In genomic region chr5:95842955-95843544, GRCh38 we compare ENCODE assay signal across 8 cellular contexts. TPM values are rescaled to one million over a fixed set of nuclear protein-coding genes. Genes with fewer than 3 reads are reported as not detected.
DNase-seq lines count a peak whose midpoint lies in the region; ATAC-seq, FAIRE-seq and TF ChIP-seq lines count a peak whose summit lies in the region.

No MANE protein-coding gene starts in this region.

- no peak overlapping the region for H3K4me3 Mint-ChIP-seq in activated naive CD8-positive, alpha-beta T cell

- no peaks in the 10 kb centered on the region for H3K9me3 Mint-ChIP-seq in activated naive CD8-positive, alpha-beta T cell (ENCODE audit: low read depth)

- H3K27ac Mint-ChIP-seq in activated naive CD8-positive, alpha-beta T cell, result peak overlapping the region; percentile 92

- H3K4me3 ChIP-seq in A549 (no peak overlapping the region), SJCRH30 (no peak overlapping the region)

- DNase-seq in A549 (ENCODE audit: low read depth in 1 of 2, low spot score in 1 of 2), result peak in 1 of 2 experiments; percentile 38
- peak; percentile 60 to 70 for DNase-seq in SJCRH30
- peak; percentile 94 for DNase-seq in islet precursor cell
- peak; percentile 47 to 52 for DNase-seq in stimulated activated CD8-positive, alpha-beta memory T cell treated with anti-CD3 and anti-CD28 coated beads, Interleukin-7, amount 100 ng/mL, for 4 hours (ENCODE audit: low read depth in 2 of 2)
- no peak for DNase-seq in NCI-H1930 (lab: John Stamatoyannopoulos, UW)

- no peaks in the 10 kb centered on the region for H3K27me3 Mint-ChIP-seq in activated naive CD8-positive, alpha-beta T cell

- no peak for TF ChIP-seq POLR2A in A549 (IDR thresholded peaks at IDR 0.05; ENCODE audit: low read length)

- H3K9me3 ChIP-seq in A549, result no peaks in the 10 kb centered on the region
- H3K9me3 ChIP-seq in SJCRH30 (replicated peaks), result no peaks in the 10 kb centered on the region

- ATAC-seq in A549 (peak in 1 of 2 experiments; percentile 17; a peak in 3 of 6 replicates), GM19043 (IDR thresholded peaks at IDR 0.05; ENCODE audit: low read depth, unreplicated experiment) (peak; percentile 90), HG03139 (IDR thresholded peaks at IDR 0.05; ENCODE audit: unreplicated experiment) (peak; percentile 85)

- 0 out of 3 replicates have a peak overlapping the region, but pooled peaks have one; percentile 7 for H3K4me2 ChIP-seq in A549

- TF ChIP-seq EP300 in A549 (IDR thresholded peaks at IDR 0.05), result no peak

- peak overlapping the region; percentile 70 to 80 for H3K27ac ChIP-seq in A549
- no peak overlapping the region for H3K27ac ChIP-seq in SJCRH30

- H3K4me1 ChIP-seq in A549 (peaks cover 46% of the 10 kb centered on the region), SJCRH30 (peaks cover 3% of the 10 kb centered on the region; the same call in 1 of the 2 replicates)

- peaks cover 21% of the 10 kb centered on the region for H3K4me1 Mint-ChIP-seq in activated naive CD8-positive, alpha-beta T cell (ENCODE audit: low read depth)

- no peaks in the 10 kb centered on the region for H3K36me3 Mint-ChIP-seq in activated naive CD8-positive, alpha-beta T cell

- CTCF ChIA-PET in A549 (lab: Yijun Ruan, JAX), result interaction anchor here (0.8 to 23.4 kb wide), 6 partner anchors 9 to 199 kb away, joined by 3 to 469 read pairs (median 6); partner anchors contain the start of gene RFESD

- TF ChIP-seq RAD21 in A549 (conservative IDR thresholded peaks at IDR 0.05 in 1 of 2, IDR thresholded peaks at IDR 0.05 in 1 of 2), result 0 out of 5 replicates have a peak, but pooled peaks of 1 of the 2 experiments have one; percentile 7

- 89% methylated on average over 9 of the region's 11 CpGs for WGBS in A549 (ENCODE audit: missing lambda C conversion rate)

- no peaks in the 10 kb centered on the region for H3K27me3 ChIP-seq in SJCRH30

- no peaks in the 10 kb centered on the region for H3K36me3 ChIP-seq in SJCRH30

- TF ChIP-seq CTCF in A549 (IDR thresholded peaks at IDR 0.05), result no peak

- no peak for FAIRE-seq in A549 (lab: Jason Lieb, UNC)

- POLR2A ChIA-PET in A549 (lab: Yijun Ruan, JAX), result interaction anchor here (1.0 kb wide), 1 partner anchor 8 kb away, joined by 5 read pairs; no protein-coding TSS in a partner anchor

TF ChIP-seq in A549, 52 proteins besides CTCF, POLR2A, EP300 and RAD21:
- TF ChIP-seq PHF8 (IDR thresholded peaks at IDR 0.05; ENCODE audit: borderline replicate concordance, low read depth) (no peak), ZSCAN20 (CRISPR knock-in tag; IDR thresholded peaks at IDR 0.05) (no peak), ELK1 (IDR thresholded peaks at IDR 0.05; ENCODE audit: low read depth, low read length) (no peak), TP53 (CRISPR knock-in tag; IDR thresholded peaks at IDR 0.05) (no peak), JUN (IDR thresholded peaks at IDR 0.05) (no peak), CHD2 (IDR thresholded peaks at IDR 0.05; ENCODE audit: low read length, partially characterized antibody) (no peak), KDM5A (IDR thresholded peaks at IDR 0.05) (no peak), TFCP2L1 (CRISPR knock-in tag; IDR thresholded peaks at IDR 0.05) (no peak), CEBPB (IDR thresholded peaks at IDR 0.05) (no peak), NPAS2 (CRISPR knock-in tag; IDR thresholded peaks at IDR 0.05; ENCODE audit: borderline replicate concordance) (no peak), REST (IDR thresholded peaks at IDR 0.05) (no peak), NR3C1 (IDR thresholded peaks at IDR 0.05) (no peak), HOXB5 (CRISPR knock-in tag; IDR thresholded peaks at IDR 0.05) (no peak), HMGXB4 (CRISPR knock-in tag; IDR thresholded peaks at IDR 0.05; ENCODE audit: borderline replicate concordance) (no peak), PBX3 (IDR thresholded peaks at IDR 0.05) (no peak), USF2 (IDR thresholded peaks at IDR 0.05) (no peak), EHMT2 (IDR thresholded peaks at IDR 0.05; ENCODE audit: low read depth) (no peak), EHF (CRISPR knock-in tag; IDR thresholded peaks at IDR 0.05) (no peak), CHD4 (IDR thresholded peaks at IDR 0.05; ENCODE audit: borderline replicate concordance) (no peak), ESRRA (IDR thresholded peaks at IDR 0.05; ENCODE audit: borderline replicate concordance, low read length) (no peak)

RNA-seq across cellular contexts. Expression of gene GLRX, which starts 20.5 kb away (rescaled TPM):
- polyA plus RNA-seq in A549 (2011; rRNA removed) (329 and 381 TPM in 2 replicates), A549 (2017; fragmentation: RNase III; extraction: RNeasy Plus Mini Kit Qiagen cat#74134 plus additional on column Dnase treatment) (96.4 to 113 TPM (median 106 TPM) in 3 replicates)
- polyA plus RNA-seq in A549 (2012; cell fraction: cytosol; rRNA removed), result 165 and 222 TPM in 2 replicates
- polyA plus RNA-seq in A549 (2012; cell fraction: nucleus; rRNA removed), result 49.6 and 81.8 TPM in 2 replicates
- polyA minus RNA-seq in A549 (2011; rRNA and poly(A)+ RNA removed), result 97.8 and 196 TPM in 2 replicates
- total RNA-seq in SJCRH30 (2014; rRNA removed; shearing (Covaris generic)), result 17.7 and 21.4 TPM in 2 replicates

Comparison
In these comparisons a context has a peak if more than half of its experiments do, and no peak if none do; other contexts are left out.
1. DNase-seq: peak in SJCRH30 (2 of 2), islet precursor cell (single experiment) and stimulated activated CD8-positive, alpha-beta memory T cell treated with anti-CD3 and anti-CD28 coated beads, Interleukin-7, amount 100 ng/mL, for 4 hours (2 of 2); none in NCI-H1930 (0 of 2).